Comparison of ENCODE assay signal across 16 cellular contexts in the genomic region with DNA sequence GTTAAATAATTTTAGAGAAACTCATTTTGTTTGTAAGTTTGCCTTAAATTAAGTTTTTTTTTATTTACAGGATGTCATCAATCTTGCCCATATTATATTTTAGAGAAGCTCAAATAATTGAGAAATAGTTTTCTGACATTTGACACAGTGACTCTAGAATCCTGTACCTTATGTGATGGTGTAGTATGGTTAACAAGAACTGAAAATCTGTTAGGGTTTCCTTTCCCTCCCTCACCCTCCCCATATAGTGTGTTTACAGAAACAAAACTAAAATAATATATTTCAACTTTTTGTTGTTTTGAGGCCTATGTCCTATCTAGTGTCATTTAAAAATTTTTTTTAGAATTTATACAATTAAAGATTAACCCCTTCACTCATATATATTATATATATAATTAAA.
A peak's percentile ranks its signal among the peaks of the same experiment; 100 is the strongest.
DNase-seq lines count a peak whose midpoint lies in the region; ATAC-seq, FAIRE-seq and TF ChIP-seq lines count a peak whose summit lies in the region.
"Had no signal": no experiment of that assay in that cellular context is flagged by ENCODE, and none has a peak within 500 bp of the region (broad histone marks: within the 10 kb centered on the region; RNA-seq: fewer than 3 reads in every experiment).

No MANE protein-coding gene starts in this region.

- H3K4me3 Mint-ChIP-seq in MCF 10A (ENCODE audit: unreplicated experiment) (peak overlapping the region; percentile 62), endothelial cell (ENCODE audit: unreplicated experiment) (no peak overlapping the region)
- H3K4me3 Mint-ChIP-seq in activated CD4-positive, alpha-beta T cell treated with anti-CD3 and anti-CD28 coated beads, Interleukin-2, amount 10 ng/mL, durations not matched to agents 7 days and 5 days, result no peak overlapping the region
- H3K4me3 Mint-ChIP-seq: activated CD4-positive, alpha-beta memory T cell treated with anti-CD3 and anti-CD28 coated beads, Interleukin-2, amount 10 ng/mL, durations not matched to agents 7 days and 5 days; activated naive CD8-positive, alpha-beta T cell treated with anti-CD3 and anti-CD28 coated beads, Interleukin-2, amount 50 U/mL, for 24 hours had no signal

- BruUV-seq in MCF 10A (replicated peaks; lab: Mats Ljungman, UMichigan), result no TSS peak

- peaks cover 34% of the 10 kb centered on the region for H3K4me1 Mint-ChIP-seq in MCF 10A (ENCODE audit: insufficient read depth, unreplicated experiment)
- peaks cover 7% of the 10 kb centered on the region for H3K4me1 Mint-ChIP-seq in endothelial cell (ENCODE audit: unreplicated experiment)
- peaks cover 27% of the 10 kb centered on the region for H3K4me1 Mint-ChIP-seq in activated CD4-positive, alpha-beta T cell treated with anti-CD3 and anti-CD28 coated beads, Interleukin-2, amount 10 ng/mL, durations not matched to agents 7 days and 5 days

- DNase-seq in CD1c-positive myeloid dendritic cell (ENCODE audit: extremely low spot score) (peak; percentile 23), MCF 10A (ENCODE audit: unreplicated experiment) (no peak), spleen (no peak), endothelial cell (ENCODE audit: low spot score) (no peak), D721Med (ENCODE audit: insufficient read length, low spot score) (no peak)
- no peak for DNase-seq in activated CD4-positive, alpha-beta T cell treated with anti-CD3 and anti-CD28 coated beads, Interleukin-2, amount 10 ng/mL, durations not matched to agents 7 days and 5 days
- DNase-seq: activated CD4-positive, alpha-beta memory T cell treated with anti-CD3 and anti-CD28 coated beads, Interleukin-2, amount 10 ng/mL, durations not matched to agents 7 days and 5 days; activated naive CD8-positive, alpha-beta T cell treated with anti-CD3 and anti-CD28 coated beads, Interleukin-2, amount 50 U/mL, for 24 hours; naive thymus-derived CD4-positive, alpha-beta T cell; NCI-H1694; stimulated activated CD4-positive, alpha-beta T cell treated with anti-CD3 and anti-CD28 coated beads, Interleukin-2, amount 100 ng/mL, for 24 hours had no signal

- CTCF ChIA-PET in MCF 10A (lab: Yijun Ruan, JAX), result interaction anchor here (1.4 kb wide), 1 partner anchor 459 kb away, joined by 4 read pairs; no protein-coding TSS in a partner anchor
- CTCF ChIA-PET in activated CD4-positive, alpha-beta T cell treated with anti-CD3 and anti-CD28 coated beads, Interleukin-2, amount 10 ng/mL, durations not matched to agents 7 days and 5 days (lab: Charles Lee), result no interaction called here

- H3K36me3 Mint-ChIP-seq in MCF 10A (ENCODE audit: insufficient read depth, unreplicated experiment) (peaks cover 48% of the 10 kb centered on the region), endothelial cell (ENCODE audit: low read depth, unreplicated experiment) (no peaks in the 10 kb centered on the region)
- H3K36me3 Mint-ChIP-seq in activated CD4-positive, alpha-beta T cell treated with anti-CD3 and anti-CD28 coated beads, Interleukin-2, amount 10 ng/mL, durations not matched to agents 7 days and 5 days (ENCODE audit: low read depth), result peaks cover 22% of the 10 kb centered on the region

- H3K4me1 ChIP-seq in spleen, result peaks cover 24 to 83% (median 67%) of the 10 kb centered on the region in 6 donors

- no peaks in the 10 kb centered on the region for H3K27me3 Mint-ChIP-seq in MCF 10A (ENCODE audit: insufficient read depth, unreplicated experiment)
- no peaks in the 10 kb centered on the region for H3K27me3 Mint-ChIP-seq in endothelial cell (ENCODE audit: unreplicated experiment)
- no peaks in the 10 kb centered on the region for H3K27me3 Mint-ChIP-seq in activated CD4-positive, alpha-beta T cell treated with anti-CD3 and anti-CD28 coated beads, Interleukin-2, amount 10 ng/mL, durations not matched to agents 7 days and 5 days
- H3K27me3 Mint-ChIP-seq: activated naive CD8-positive, alpha-beta T cell treated with anti-CD3 and anti-CD28 coated beads, Interleukin-2, amount 50 U/mL, for 24 hours; naive thymus-derived CD4-positive, alpha-beta T cell had no signal

- peak overlapping the region in 1 of 8 donors; percentile 32 for H3K4me3 ChIP-seq in spleen

- intact Hi-C loops in MCF 10A (cut with micrococcal nuclease), result no loop called here
- intact Hi-C loops in spleen (cut with DNase I; ENCODE audit: low total_unique reads), result no loop called here

- H3K27ac ChIP-seq in layer of hippocampus (ENCODE audit: low read depth, low read length) (peak overlapping the region; percentile 41), spleen (peak overlapping the region in 7 of 8 donors; percentile 37 to 63 (median 58))
- H3K27ac ChIP-seq: epithelial cell of prostate had no signal

- ATAC-seq in GM21367 (IDR thresholded peaks at IDR 0.05; ENCODE audit: unreplicated experiment), result no peak
- ATAC-seq: activated naive CD8-positive, alpha-beta T cell treated with anti-CD3 and anti-CD28 coated beads, Interleukin-2, amount 50 U/mL, for 24 hours; naive thymus-derived CD4-positive, alpha-beta T cell; SK-N-SH treated with all-trans-retinoic acid at 6 μM for 48 hours had no signal

- H3K36me3 ChIP-seq in spleen, result peaks cover 0 to 48% (median 28%) of the 10 kb centered on the region in 6 donors

- no peaks in the 10 kb centered on the region for H3K9me3 ChIP-seq in spleen

- H3K9me3 Mint-ChIP-seq in MCF 10A (ENCODE audit: unreplicated experiment), result no peaks in the 10 kb centered on the region
- H3K9me3 Mint-ChIP-seq in endothelial cell (ENCODE audit: unreplicated experiment), result no peaks in the 10 kb centered on the region
- H3K9me3 Mint-ChIP-seq in activated CD4-positive, alpha-beta T cell treated with anti-CD3 and anti-CD28 coated beads, Interleukin-2, amount 10 ng/mL, durations not matched to agents 7 days and 5 days, result no peaks in the 10 kb centered on the region
- H3K9me3 Mint-ChIP-seq: activated CD4-positive, alpha-beta memory T cell treated with anti-CD3 and anti-CD28 coated beads, Interleukin-2, amount 10 ng/mL, durations not matched to agents 7 days and 5 days; activated naive CD8-positive, alpha-beta T cell treated with anti-CD3 and anti-CD28 coated beads, Interleukin-2, amount 50 U/mL, for 24 hours; naive thymus-derived CD4-positive, alpha-beta T cell had no signal

- H3K27me3 ChIP-seq in layer of hippocampus (ENCODE audit: control insufficient read depth, insufficient read depth, low read length), result no peaks in the 10 kb centered on the region
- H3K27me3 ChIP-seq in spleen (replicated peaks in 1 of 7), result no peaks in the 10 kb centered on the region

- no peak for TF ChIP-seq POLR2A in spleen (IDR thresholded peaks at IDR 0.05)

- POLR2A ChIA-PET in MCF 10A (lab: Yijun Ruan, JAX), result interaction anchor here (0.7 to 19.3 kb wide), 13 partner anchors 8 to 447 kb away, joined by 3 to 556 read pairs (median 9); a partner anchor contains a TSS
- POLR2A ChIA-PET in activated CD4-positive, alpha-beta T cell treated with anti-CD3 and anti-CD28 coated beads, Interleukin-2, amount 10 ng/mL, durations not matched to agents 7 days and 5 days (lab: Charles Lee), result no interaction called here

- H3K27ac Mint-ChIP-seq in MCF 10A (ENCODE audit: low read depth, unreplicated experiment), result peak overlapping the region; percentile 77
- no peak overlapping the region for H3K27ac Mint-ChIP-seq in endothelial cell (ENCODE audit: unreplicated experiment)
- no peak overlapping the region for H3K27ac Mint-ChIP-seq in activated CD4-positive, alpha-beta T cell treated with anti-CD3 and anti-CD28 coated beads, Interleukin-2, amount 10 ng/mL, durations not matched to agents 7 days and 5 days
- H3K27ac Mint-ChIP-seq: activated CD4-positive, alpha-beta memory T cell treated with anti-CD3 and anti-CD28 coated beads, Interleukin-2, amount 10 ng/mL, durations not matched to agents 7 days and 5 days; activated naive CD8-positive, alpha-beta T cell treated with anti-CD3 and anti-CD28 coated beads, Interleukin-2, amount 50 U/mL, for 24 hours had no signal

- TF ChIP-seq CTCF in MCF 10A (IDR thresholded peaks at IDR 0.05; ENCODE audit: unreplicated experiment) (no peak), spleen (IDR thresholded peaks at IDR 0.05 in 8 of 11, conservative IDR thresholded peaks at IDR 0.05 in 3 of 11) (no peak), endothelial cell (IDR thresholded peaks at IDR 0.05; ENCODE audit: unreplicated experiment) (no peak), D721Med (IDR thresholded peaks at IDR 0.05; ENCODE audit: insufficient read depth, missing control alignments) (no peak)

- FAIRE-seq in D721Med (lab: Jason Lieb, UNC), result no peak
- FAIRE-seq: TTC549 had no signal
